ENCODE assay signal across 1 cellular context in genomic region chr5:32955814-32956213, GRCh38.
TF ChIP-seq lines count a peak whose summit lies in the region.

No MANE protein-coding gene starts in this region.

TF ChIP-seq in SK-N-SH, 30 proteins besides CTCF, POLR2A, EP300 and RAD21 (continued from another document):
- no peak for TF ChIP-seq REST (IDR thresholded peaks at IDR 0.05; ENCODE audit: low read depth, low read length)
- TF ChIP-seq MEF2A (IDR thresholded peaks at IDR 0.05; ENCODE audit: borderline replicate concordance, low read depth), result no peak
- no peak for TF ChIP-seq CHD2 (IDR thresholded peaks at IDR 0.05; ENCODE audit: low read length, partially characterized antibody)
- no peak for TF ChIP-seq SIN3A (IDR thresholded peaks at IDR 0.05; ENCODE audit: borderline replicate concordance, low read depth, low read length)
- TF ChIP-seq FOXJ3 (CRISPR knock-in tag; IDR thresholded peaks at IDR 0.05), result no peak
- TF ChIP-seq USF2 (IDR thresholded peaks at IDR 0.05; ENCODE audit: borderline replicate concordance, low read depth, low read length), result no peak
- no peak for TF ChIP-seq ZBTB33 (IDR thresholded peaks at IDR 0.05; ENCODE audit: borderline replicate concordance, low read depth)
TF ChIP-seq in SK-N-SH: peak in this region for 0.
